ENCODE assay signal across 19 cellular contexts in the genomic region with DNA sequence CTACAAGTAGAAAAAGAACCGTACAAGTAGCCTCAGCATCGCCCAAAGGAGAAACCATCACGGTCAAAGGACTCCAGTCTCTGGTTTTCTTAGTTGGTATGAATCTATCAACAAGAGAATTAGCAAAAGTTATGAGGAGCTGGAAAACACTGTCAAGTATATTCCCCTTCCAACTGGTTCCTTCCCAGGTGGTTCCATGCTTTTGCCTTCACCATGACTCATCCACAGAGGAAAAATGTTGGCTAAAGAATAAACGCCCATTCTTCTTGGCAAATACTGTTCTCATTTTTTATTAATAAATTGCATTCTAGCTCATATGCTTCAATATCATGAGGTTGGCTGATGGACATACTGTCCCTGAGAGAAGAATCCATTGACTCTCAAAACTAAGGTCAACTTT. TPM values are rescaled to one million over a fixed set of nuclear protein-coding genes. Genes with fewer than 3 reads are reported as not detected.
A peak's percentile ranks its signal among the peaks of the same experiment; 100 is the strongest.
DNase-seq lines count a peak whose midpoint lies in the region; ATAC-seq and TF ChIP-seq lines count a peak whose summit lies in the region.
"Had no signal": no experiment of that assay in that cellular context is flagged by ENCODE, and none has a peak within 500 bp of the region (broad histone marks: within the 10 kb centered on the region; RNA-seq: fewer than 3 reads in every experiment).

No MANE protein-coding gene starts in this region.

- peak overlapping the region; percentile 37 to 73 for H3K27ac ChIP-seq in liver (ENCODE audit: low read depth in 1 of 2, low read length in 2 of 2)

- H3K4me3 ChIP-seq in liver (ENCODE audit: low read depth in 1 of 3, low read length in 3 of 3): no peak overlapping the region
- H3K4me3 ChIP-seq: smooth muscle cell had no signal

- peak overlapping the region; percentile 95 for H3K27ac Mint-ChIP-seq in activated T-cell treated with anti-CD3 and anti-CD28 coated beads, Interleukin-2, amount 50 U/mL, for 24 hours
- peak overlapping the region; percentile 91 for H3K27ac Mint-ChIP-seq in activated CD4-positive, alpha-beta memory T cell treated with anti-CD3 and anti-CD28 coated beads for 36 hours
- H3K27ac Mint-ChIP-seq: type B pancreatic cell had no signal

- no peak for DNase-seq in activated T-cell treated with anti-CD3 and anti-CD28 coated beads, Interleukin-2, amount 50 U/mL, for 24 hours
- no peak for DNase-seq in activated T-cell treated with anti-CD3 and anti-CD28 coated beads for 4 hours
- no peak for DNase-seq in activated CD4-positive, alpha-beta memory T cell treated with anti-CD3 and anti-CD28 coated beads for 36 hours
- DNase-seq in superior temporal gyrus (ENCODE audit: extremely low spot score): peak; percentile 12
- DNase-seq in HUDEP-2 (lab: John Stamatoyannopoulos, UW; ENCODE audit: unreplicated experiment in 76 of 76): no peak
- DNase-seq: activated CD8-positive, alpha-beta memory T cell treated with anti-CD3 and anti-CD28 coated beads for 24 hours; anterior cingulate cortex; cerebellar nuclear complex; GOT3; Karpas-422; NCI-H1105 had no signal

- H3K27me3 Mint-ChIP-seq in activated T-cell treated with anti-CD3 and anti-CD28 coated beads, Interleukin-2, amount 50 U/mL, for 24 hours: no peaks in the 10 kb centered on the region
- H3K27me3 Mint-ChIP-seq in activated CD4-positive, alpha-beta memory T cell treated with anti-CD3 and anti-CD28 coated beads for 36 hours: no peaks in the 10 kb centered on the region

- 93% methylated on average over 4 of the region's 4 CpGs for WGBS in liver

- intact Hi-C loops in activated CD4-positive, alpha-beta memory T cell treated with anti-CD3 and anti-CD28 coated beads for 36 hours (cut with micrococcal nuclease): loop anchor here (10.0 kb wide), 2 partner anchors 1047 to 1747 kb away; a partner anchor contains a TSS

- CTCF ChIA-PET in activated CD4-positive, alpha-beta memory T cell treated with anti-CD3 and anti-CD28 coated beads for 36 hours (lab: Charles Lee): interaction anchor here (0.8 to 2.5 kb wide), 5 partner anchors 31 to 244 kb away, joined by 3 to 15 read pairs (median 3); no protein-coding TSS in a partner anchor

- H3K36me3 Mint-ChIP-seq in activated T-cell treated with anti-CD3 and anti-CD28 coated beads, Interleukin-2, amount 50 U/mL, for 24 hours (ENCODE audit: low read depth): peaks cover 52% of the 10 kb centered on the region
- H3K36me3 Mint-ChIP-seq in activated CD4-positive, alpha-beta memory T cell treated with anti-CD3 and anti-CD28 coated beads for 36 hours: peaks cover 20% of the 10 kb centered on the region
- H3K36me3 Mint-ChIP-seq: type B pancreatic cell had no signal

- no peak for TF ChIP-seq CTCF in liver (IDR thresholded peaks at IDR 0.05; ENCODE audit: low read depth, low read length, missing input control)

- no peaks in the 10 kb centered on the region for H3K36me3 ChIP-seq in liver (ENCODE audit: control insufficient read depth in 4 of 4, insufficient read depth in 3 of 4, low read depth in 1 of 4, low read length in 3 of 4)

- no peaks in the 10 kb centered on the region for H3K27me3 ChIP-seq in liver (ENCODE audit: control insufficient read depth in 4 of 4, insufficient read depth in 4 of 4, low read length in 3 of 4)

- H3K9me3 Mint-ChIP-seq in activated T-cell treated with anti-CD3 and anti-CD28 coated beads, Interleukin-2, amount 50 U/mL, for 24 hours: no peaks in the 10 kb centered on the region
- no peaks in the 10 kb centered on the region for H3K9me3 Mint-ChIP-seq in activated CD4-positive, alpha-beta memory T cell treated with anti-CD3 and anti-CD28 coated beads for 36 hours
- H3K9me3 Mint-ChIP-seq: activated T-helper 2 cell treated with anti-CD3 and anti-CD28 coated beads, Interferon-gamma antibody, Interleukin-2, Interleukin-4, amounts not matched to agents 10 μg/mL and 5 μg/mL and 100 μg/mL, durations not matched to agents 14 hours and 24 hours and 36 hours; type B pancreatic cell had no signal

- POLR2A ChIA-PET in activated CD4-positive, alpha-beta memory T cell treated with anti-CD3 and anti-CD28 coated beads for 36 hours (lab: Charles Lee): interaction anchor here (0.8 to 1.1 kb wide), 2 partner anchors 33 to 89 kb away, joined by 3 to 5 read pairs; no protein-coding TSS in a partner anchor

- H3K9me3 ChIP-seq in liver (ENCODE audit: control insufficient read depth in 4 of 4, low read length in 3 of 4): no peaks in the 10 kb centered on the region

- peaks cover 6 to 43% (median 27%) of the 10 kb centered on the region in 4 donors for H3K4me1 ChIP-seq in liver (ENCODE audit: control insufficient read depth in 4 of 4, insufficient read depth in 4 of 4, low read length in 3 of 4)

- ATAC-seq in HG02852 (IDR thresholded peaks at IDR 0.05; ENCODE audit: unreplicated experiment) (no peak), HG03280 (IDR thresholded peaks at IDR 0.05; ENCODE audit: unreplicated experiment) (no peak)
- ATAC-seq: SK-N-SH treated with all-trans-retinoic acid at 6 μM for 48 hours had no signal

- TF ChIP-seq RAD21 in liver (IDR thresholded peaks at IDR 0.05): no peak

- peaks cover 88% of the 10 kb centered on the region for H3K4me1 Mint-ChIP-seq in activated T-cell treated with anti-CD3 and anti-CD28 coated beads, Interleukin-2, amount 50 U/mL, for 24 hours (ENCODE audit: low read depth)
- peaks cover 88% of the 10 kb centered on the region for H3K4me1 Mint-ChIP-seq in activated CD4-positive, alpha-beta memory T cell treated with anti-CD3 and anti-CD28 coated beads for 36 hours (ENCODE audit: low read depth)

- no peak overlapping the region for H3K4me3 Mint-ChIP-seq in activated T-cell treated with anti-CD3 and anti-CD28 coated beads, Interleukin-2, amount 50 U/mL, for 24 hours
- no peak overlapping the region for H3K4me3 Mint-ChIP-seq in activated CD4-positive, alpha-beta memory T cell treated with anti-CD3 and anti-CD28 coated beads for 36 hours
- H3K4me3 Mint-ChIP-seq: type B pancreatic cell had no signal

- no peak overlapping the region for H3K9ac ChIP-seq in liver (ENCODE audit: low read depth in 1 of 2, low read length in 2 of 2)
- H3K9ac ChIP-seq: parathyroid adenoma had no signal

TF ChIP-seq in liver, 16 proteins besides CTCF, POLR2A, EP300 and RAD21:
- TF ChIP-seq, protein P1, sequence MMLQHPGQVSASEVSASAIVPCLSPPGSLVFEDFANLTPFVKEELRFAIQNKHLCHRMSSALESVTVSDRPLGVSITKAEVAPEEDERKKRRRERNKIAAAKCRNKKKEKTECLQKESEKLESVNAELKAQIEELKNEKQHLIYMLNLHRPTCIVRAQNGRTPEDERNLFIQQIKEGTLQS (IDR thresholded peaks at IDR 0.05): no peak
- TF ChIP-seq, protein P2, sequence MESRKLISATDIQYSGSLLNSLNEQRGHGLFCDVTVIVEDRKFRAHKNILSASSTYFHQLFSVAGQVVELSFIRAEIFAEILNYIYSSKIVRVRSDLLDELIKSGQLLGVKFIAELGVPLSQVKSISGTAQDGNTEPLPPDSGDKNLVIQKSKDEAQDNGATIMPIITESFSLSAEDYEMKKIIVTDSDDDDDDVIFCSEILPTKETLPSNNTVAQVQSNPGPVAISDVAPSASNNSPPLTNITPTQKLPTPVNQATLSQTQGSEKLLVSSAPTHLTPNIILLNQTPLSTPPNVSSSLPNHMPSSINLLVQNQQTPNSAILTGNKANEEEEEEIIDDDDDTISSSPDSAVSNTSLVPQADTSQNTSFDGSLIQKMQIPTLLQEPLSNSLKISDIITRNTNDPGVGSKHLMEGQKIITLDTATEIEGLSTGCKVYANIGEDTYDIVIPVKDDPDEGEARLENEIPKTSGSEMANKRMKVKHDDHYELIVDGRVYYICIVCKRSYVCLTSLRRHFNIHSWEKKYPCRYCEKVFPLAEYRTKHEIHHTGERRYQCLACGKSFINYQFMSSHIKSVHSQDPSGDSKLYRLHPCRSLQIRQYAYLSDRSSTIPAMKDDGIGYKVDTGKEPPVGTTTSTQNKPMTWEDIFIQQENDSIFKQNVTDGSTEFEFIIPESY (IDR thresholded peaks at IDR 0.05): no peak
- TF ChIP-seq RXRA (IDR thresholded peaks at IDR 0.05) (no peak), NR2F2 (IDR thresholded peaks at IDR 0.05) (no peak), TAF1 (conservative IDR thresholded peaks at IDR 0.05) (no peak), YY1 (IDR thresholded peaks at IDR 0.05) (no peak), HNF4G (IDR thresholded peaks at IDR 0.05) (no peak), JUND (IDR thresholded peaks at IDR 0.05) (no peak), HNF4A (conservative IDR thresholded peaks at IDR 0.05) (no peak), GABPA (IDR thresholded peaks at IDR 0.05 in 1 of 2, conservative IDR thresholded peaks at IDR 0.05 in 1 of 2) (no peak)

RNA-seq across cellular contexts. Expression of a gene that starts 6.4 kb away (rescaled TPM):
- 10 to 100 TPM; 88.7 to 93.3 TPM for total RNA-seq in activated CD4-positive, alpha-beta memory T cell treated with anti-CD3 and anti-CD28 coated beads for 36 hours
- 10 to 100 TPM; 17.1 to 51.5 TPM for total RNA-seq in liver
- polyA plus RNA-seq in liver: 10 to 100 TPM in 1 of 2 donors, 1 to 10 TPM in 1; 6.7 to 12.5 TPM
